Comparison of ENCODE assay signal across 35 cellular contexts in genomic region chr12:100243137-100243536, GRCh38.
"Had no signal": no experiment of that assay in that cellular context is flagged by ENCODE, and none has a peak within 500 bp of the region (broad histone marks: within the 10 kb centered on the region; RNA-seq: fewer than 3 reads in every experiment).

No MANE protein-coding gene starts in this region.

- H3K27me3 ChIP-seq: MG63 had no signal

- DNase-seq: Karpas-422, Kasumi-1, MG63, MM.1S, MV-4-11, NCI-H1048, NCI-H1092, NCI-H1092 treated with DMSO at 0.1 percent for 48 hours, NCI-H1105, NCI-H1105 treated with DMSO at 0.1 percent for 48 hours, NCI-H1417, NCI-H1417 treated with DMSO at 0.1 percent for 48 hours, NCI-H1436, NCI-H1436 treated with DMSO at 0.1 percent for 48 hours, NCI-H146, NCI-H1694, NCI-H1694 treated with DMSO at 0.1 percent for 48 hours, NCI-H187, NCI-H187 treated with DMSO at 0.1 percent for 48 hours, NCI-H1930, NCI-H2029, NCI-H2029 treated with DMSO at 0.1 percent for 48 hours, NCI-H2081, NCI-H2081 treated with DMSO at 0.1 percent for 48 hours, NCI-H2107, NCI-H2171, NCI-H2227 treated with DMSO at 0.1 percent for 48 hours, NCI-H226, NCI-H345, NCI-H446, NCI-H446 treated with DMSO at 0.1 percent for 48 hours, NCI-H510A, NCI-H510A treated with DMSO at 0.1 percent for 48 hours, NCI-H524, NCI-H524 treated with DMSO at 0.1 percent for 48 hours had no signal

- H3K36me3 ChIP-seq: MG63 had no signal

- H3K9me3 ChIP-seq: MG63 had no signal

- H3K4me3 ChIP-seq: MG63 had no signal
